In the genomic region with DNA sequence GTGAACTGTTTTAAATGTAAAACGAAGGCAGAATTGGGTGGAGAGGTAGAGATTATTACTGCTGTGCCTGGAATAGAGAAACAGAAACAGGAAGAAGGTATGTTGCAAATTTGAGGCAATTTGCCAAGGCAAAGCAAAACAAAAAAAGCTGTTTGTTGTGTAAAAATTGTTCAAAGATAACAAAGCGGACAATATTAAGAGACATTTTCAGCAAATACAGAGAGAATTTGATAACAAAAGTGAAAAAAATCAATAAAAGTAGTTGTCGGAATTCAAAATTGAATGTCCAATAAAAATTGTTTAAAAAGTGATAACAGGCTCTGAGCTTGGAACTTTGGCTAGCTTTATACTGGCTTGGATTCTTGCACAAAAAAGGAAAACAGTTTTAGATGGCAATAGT, we compare ENCODE assay signal across 11 cellular contexts. TPM values are rescaled to one million over a fixed set of nuclear protein-coding genes. Genes with fewer than 3 reads are reported as not detected.
DNase-seq lines count a peak whose midpoint lies in the region; ATAC-seq, FAIRE-seq and TF ChIP-seq lines count a peak whose summit lies in the region.
"Had no signal": no experiment of that assay in that cellular context is flagged by ENCODE, and none has a peak within 500 bp of the region (broad histone marks: within the 10 kb centered on the region; RNA-seq: fewer than 3 reads in every experiment).

No MANE protein-coding gene starts in this region.

- no peak overlapping the region for H3K27ac Mint-ChIP-seq in activated CD4-positive, alpha-beta T cell treated with anti-CD3 and anti-CD28 coated beads for 36 hours

- dilution Hi-C loops in keratinocyte (cut with MboI; ENCODE audit: extremely low pct_ligation_motif_present, low sequenced_read_pairs): no loop called here

- H3K4me3 ChIP-seq in left ventricle myocardium inferior (peak overlapping the region; percentile 44), WI38 (ENCODE audit: low read depth, low read length) (peak overlapping the region; percentile 36; the same call in 1 of the 2 replicates), keratinocyte (ENCODE audit: control insufficient read depth in 2 of 3, extremely low read depth in 1 of 3, insufficient read depth in 2 of 3, low read depth in 1 of 3, low read length in 3 of 3) (peak overlapping the region in 1 of 3 experiments; percentile 1), vagina (no peak overlapping the region)

- H4K20me1 ChIP-seq in keratinocyte (ENCODE audit: control insufficient read depth, extremely low read depth, insufficient read depth, low read length): no peaks in the 10 kb centered on the region

- POLR2A ChIA-PET in activated CD4-positive, alpha-beta T cell treated with anti-CD3 and anti-CD28 coated beads for 36 hours (lab: Charles Lee): no interaction called here

- H3K9ac ChIP-seq in keratinocyte (ENCODE audit: control insufficient read depth, extremely low read depth, insufficient read depth, low read length): peak overlapping the region; percentile 36

- FAIRE-seq in keratinocyte (lab: Jason Lieb, UNC): no peak

- no peak overlapping the region for H2AFZ ChIP-seq in keratinocyte (ENCODE audit: control insufficient read depth, low read length)

- H3K4me1 ChIP-seq in left ventricle myocardium inferior: no peaks in the 10 kb centered on the region
- peaks cover 24% of the 10 kb centered on the region for H3K4me1 ChIP-seq in keratinocyte (ENCODE audit: control insufficient read depth, extremely low read depth, insufficient read depth, low read length)
- no peaks in the 10 kb centered on the region for H3K4me1 ChIP-seq in vagina
- H3K4me1 ChIP-seq: BE2C had no signal

- no peaks in the 10 kb centered on the region for H3K9me1 ChIP-seq in keratinocyte (ENCODE audit: control insufficient read depth, extremely low read depth, insufficient read depth, low read length)

- no peak overlapping the region for H3K4me3 Mint-ChIP-seq in activated CD4-positive, alpha-beta T cell treated with anti-CD3 and anti-CD28 coated beads for 36 hours
- H3K4me3 Mint-ChIP-seq: central memory CD8-positive, alpha-beta T cell had no signal

- no peak for ATAC-seq in Right ventricle myocardium inferior
- no peak for ATAC-seq in activated CD4-positive, alpha-beta T cell treated with anti-CD3 and anti-CD28 coated beads for 36 hours
- no peak for ATAC-seq in GM18861 (IDR thresholded peaks at IDR 0.05; ENCODE audit: unreplicated experiment)
- no peak for ATAC-seq in HG02852 (IDR thresholded peaks at IDR 0.05; ENCODE audit: unreplicated experiment)

- TF ChIP-seq CTCF in left ventricle myocardium inferior (IDR thresholded peaks at IDR 0.05; ENCODE audit: borderline replicate concordance) (no peak), WI38 (IDR thresholded peaks at IDR 0.05; ENCODE audit: low read depth, low read length) (no peak), keratinocyte (optimal IDR thresholded peaks at IDR 0.05 in 1 of 3, IDR thresholded peaks at IDR 0.05 in 1 of 3, conservative IDR thresholded peaks at IDR 0.05 in 1 of 3; ENCODE audit: extremely low read depth in 1 of 3, insufficient read depth in 2 of 3, low read length in 3 of 3) (no peak), vagina (IDR thresholded peaks at IDR 0.05) (no peak)

- peaks cover 4% of the 10 kb centered on the region for H3K9me3 Mint-ChIP-seq in activated CD4-positive, alpha-beta T cell treated with anti-CD3 and anti-CD28 coated beads for 36 hours (ENCODE audit: low read depth)

- H3K9me3 ChIP-seq in left ventricle myocardium inferior (replicated peaks) (no peaks in the 10 kb centered on the region), keratinocyte (ENCODE audit: control insufficient read depth, low read depth, low read length) (no peaks in the 10 kb centered on the region), vagina (no peaks in the 10 kb centered on the region)
- H3K9me3 ChIP-seq: BE2C had no signal

- no peaks in the 10 kb centered on the region for H3K27me3 Mint-ChIP-seq in activated CD4-positive, alpha-beta T cell treated with anti-CD3 and anti-CD28 coated beads for 36 hours
- H3K27me3 Mint-ChIP-seq: central memory CD8-positive, alpha-beta T cell had no signal

- peak overlapping the region; percentile 82 for H3K4me2 ChIP-seq in keratinocyte (ENCODE audit: control insufficient read depth, extremely low read depth, insufficient read depth, low read depth, low read length)

- H3K36me3 ChIP-seq in left ventricle myocardium inferior (no peaks in the 10 kb centered on the region), keratinocyte (ENCODE audit: control insufficient read depth in 2 of 2, extremely low read depth in 1 of 2, insufficient read depth in 2 of 2, low read length in 2 of 2) (no peaks in the 10 kb centered on the region), vagina (no peaks in the 10 kb centered on the region)
- H3K36me3 ChIP-seq: BE2C had no signal

- no peak for TF ChIP-seq POLR2A in vagina (IDR thresholded peaks at IDR 0.05)

- H3K27ac ChIP-seq in left ventricle myocardium inferior (replicated peaks): peak overlapping the region; percentile 50
- peak overlapping the region; percentile 89 for H3K27ac ChIP-seq in keratinocyte (ENCODE audit: control insufficient read depth, insufficient read depth, low read length)
- no peak overlapping the region for H3K27ac ChIP-seq in vagina

- H3K4me1 Mint-ChIP-seq in activated CD4-positive, alpha-beta T cell treated with anti-CD3 and anti-CD28 coated beads for 36 hours: peaks cover 29% of the 10 kb centered on the region

- intact Hi-C loops in left ventricle myocardium inferior (cut with micrococcal nuclease): no loop called here
- intact Hi-C loops in Right ventricle myocardium inferior (cut with DNase I): no loop called here
- intact Hi-C loops in vagina (cut with DNase I): no loop called here
- intact Hi-C loops in activated CD4-positive, alpha-beta T cell treated with anti-CD3 and anti-CD28 coated beads for 36 hours (cut with DNase I, micrococcal nuclease): loop anchor here (1.0 to 5.0 kb wide), 2 partner anchors 15 to 136 kb away; no protein-coding TSS in a partner anchor

- peaks cover 6% of the 10 kb centered on the region for H3K36me3 Mint-ChIP-seq in activated CD4-positive, alpha-beta T cell treated with anti-CD3 and anti-CD28 coated beads for 36 hours (ENCODE audit: low read depth)

- H3K79me2 ChIP-seq in keratinocyte (ENCODE audit: control insufficient read depth, insufficient read depth, low read length): no peaks in the 10 kb centered on the region

- DNase-seq in left ventricle myocardium inferior (no peak), Right ventricle myocardium inferior (ENCODE audit: missing footprints) (no peak), keratinocyte (ENCODE audit: low read depth, low spot score) (no peak), vagina (ENCODE audit: extremely low spot score in 2 of 2) (no peak)
- DNase-seq in activated CD4-positive, alpha-beta T cell treated with anti-CD3 and anti-CD28 coated beads for 36 hours: no peak
- DNase-seq: BE2C, NCI-H1417 had no signal

- CTCF ChIA-PET in activated CD4-positive, alpha-beta T cell treated with anti-CD3 and anti-CD28 coated beads for 36 hours (lab: Charles Lee): no interaction called here

- H3K27me3 ChIP-seq in left ventricle myocardium inferior (ENCODE audit: low read depth) (no peaks in the 10 kb centered on the region), keratinocyte (ENCODE audit: control insufficient read depth, extremely low read depth, insufficient read depth, low read length) (no peaks in the 10 kb centered on the region), vagina (no peaks in the 10 kb centered on the region)
- H3K27me3 ChIP-seq: BE2C had no signal

RNA-seq across cellular contexts. Expression of gene SMS, which starts 14.4 kb away (rescaled TPM):
- total RNA-seq in left ventricle myocardium inferior: 46.8 TPM
- 54.4 TPM for total RNA-seq in Right ventricle myocardium inferior
- polyA plus RNA-seq in keratinocyte: 59.1 to 142 TPM (median 127 TPM) in 3 replicates
- 209 TPM for polyA plus RNA-seq in keratinocyte (2011; ENCODE audit: low read depth)
- polyA plus RNA-seq in keratinocyte (2011; cell fraction: cytosol; rRNA removed): 100 and 144 TPM in 2 replicates
- polyA plus RNA-seq in keratinocyte (2011; cell fraction: nucleus; rRNA removed): 33.2 and 48.1 TPM in 2 replicates
- polyA plus RNA-seq in keratinocyte (2012; ENCODE audit: low replicate concordance): 76.6 and 160 TPM in 2 replicates
- polyA minus RNA-seq in keratinocyte: 31.1 to 65.7 TPM (median 38.3 TPM) in 3 replicates
- 119 TPM for polyA minus RNA-seq in keratinocyte (2011; cell fraction: cytosol; rRNA and poly(A)+ RNA removed)
- 15.2 and 25.1 TPM in 2 replicates for polyA minus RNA-seq in keratinocyte (2011; cell fraction: nucleus; rRNA and poly(A)+ RNA removed)
- total RNA-seq in vagina: 36.8 TPM
- total RNA-seq in activated CD4-positive, alpha-beta T cell treated with anti-CD3 and anti-CD28 coated beads for 36 hours: 100 to 1,000 TPM; 100 to 124 TPM

Comparison
In these comparisons a context has a peak if more than half of its experiments do, and no peak if none do; other contexts are left out.
1. H3K4me3 ChIP-seq: peak in left ventricle myocardium inferior (single experiment) and WI38 (single experiment); none in vagina (0 of 2).
2. intact Hi-C loops: an anchor here in activated CD4-positive, alpha-beta T cell treated with anti-CD3 and anti-CD28 coated beads for 36 hours (1.0 to 5.0 kb wide); none called in left ventricle myocardium inferior, Right ventricle myocardium inferior and vagina.